In genomic region chr1:196660912-196661311, GRCh38 we compare ENCODE assay signal across 8 cellular contexts. TPM values are rescaled to one million over a fixed set of nuclear protein-coding genes. Genes with fewer than 3 reads are reported as not detected.
A peak's percentile ranks its signal among the peaks of the same experiment; 100 is the strongest.
DNase-seq lines count a peak whose midpoint lies in the region; ATAC-seq, FAIRE-seq and TF ChIP-seq lines count a peak whose summit lies in the region.

No MANE protein-coding gene starts in this region.

- H3K4me1 ChIP-seq in CD4-positive, alpha-beta memory T cell (ENCODE audit: insufficient read depth, low read length), result peaks cover 14% of the 10 kb centered on the region
- no peaks in the 10 kb centered on the region for H3K4me1 ChIP-seq in HepG2 (ENCODE audit: insufficient read depth, low read length)
- no peaks in the 10 kb centered on the region for H3K4me1 ChIP-seq in vagina

- TF ChIP-seq EP300 in HepG2 (IDR thresholded peaks at IDR 0.05; ENCODE audit: low read depth in 2 of 2, low read length in 2 of 2) (no peak), HepG2 (CRISPR knock-in tag; IDR thresholded peaks at IDR 0.05; ENCODE audit: borderline replicate concordance) (no peak)

- peak in 4 of 5 donors; percentile 38 to 42 (median 40) for DNase-seq in CD4-positive, alpha-beta memory T cell
- peak; percentile 48 for DNase-seq in NCI-H510A treated with DMSO at 0.1 percent for 48 hours (lab: John Stamatoyannopoulos, UW)
- DNase-seq in cerebellum (ENCODE audit: low spot score), result peak; percentile 12
- no peak for DNase-seq in HepG2 (ENCODE audit: low spot score)
- no peak for DNase-seq in vagina (ENCODE audit: extremely low spot score in 2 of 2)
- DNase-seq in activated CD4-positive, alpha-beta memory T cell treated with anti-CD3 and anti-CD28 coated beads for 36 hours, result no peak

- H3K27me3 ChIP-seq in CD4-positive, alpha-beta memory T cell (ENCODE audit: insufficient read depth, low read length), result no peaks in the 10 kb centered on the region
- H3K27me3 ChIP-seq in HepG2 (ENCODE audit: control insufficient read depth in 1 of 2, insufficient read depth in 2 of 2, low read length in 2 of 2) (no peaks in the 10 kb centered on the region), vagina (no peaks in the 10 kb centered on the region)

- H2AFZ ChIP-seq in HepG2 (ENCODE audit: low read length), result no peak overlapping the region

- no TSS peak for BruUV-seq in HepG2 (replicated peaks; lab: Mats Ljungman, UMichigan)

- no peaks in the 10 kb centered on the region for H3K9me3 ChIP-seq in CD4-positive, alpha-beta memory T cell (ENCODE audit: control insufficient read depth in 1 of 2, low read length in 2 of 2)
- H3K9me3 ChIP-seq in HepG2 (ENCODE audit: low read length) (no peaks in the 10 kb centered on the region), vagina (no peaks in the 10 kb centered on the region)

- no peaks in the 10 kb centered on the region for H4K20me1 ChIP-seq in HepG2 (ENCODE audit: insufficient read depth, low read length)

- 6% methylated on average over 4 of the region's 4 CpGs for WGBS in HepG2 (ENCODE audit: low lambda C conversion rate)

- no peaks in the 10 kb centered on the region for H3K9me3 Mint-ChIP-seq in CD4-positive, alpha-beta memory T cell
- H3K9me3 Mint-ChIP-seq in activated CD4-positive, alpha-beta memory T cell treated with anti-CD3 and anti-CD28 coated beads for 36 hours, result no peaks in the 10 kb centered on the region

- peaks cover 10 to 20% (median 13%) of the 10 kb centered on the region in 4 donors for H3K4me1 Mint-ChIP-seq in CD4-positive, alpha-beta memory T cell
- peaks cover 6% of the 10 kb centered on the region for H3K4me1 Mint-ChIP-seq in activated CD4-positive, alpha-beta memory T cell treated with anti-CD3 and anti-CD28 coated beads for 36 hours (ENCODE audit: low read depth)

- TF ChIP-seq RAD21 in HepG2 (CRISPR knock-in tag; IDR thresholded peaks at IDR 0.05), result peak; percentile 43; the same call in 1 of the 2 replicates

- FAIRE-seq in HepG2 (lab: Jason Lieb, UNC), result no peak

- in situ Hi-C loops in HepG2 (cut with HindIII; ENCODE audit: extremely low pct_ligation_motif_present, low pct_unique_long_range_greater_than_20kb), result loop anchor here (10.0 kb wide), 2 partner anchors 346 to 516 kb away; no protein-coding TSS in a partner anchor

- H3K36me3 ChIP-seq in CD4-positive, alpha-beta memory T cell (ENCODE audit: insufficient read depth, low read length), result no peaks in the 10 kb centered on the region
- H3K36me3 ChIP-seq in HepG2 (replicated peaks in 1 of 2; ENCODE audit: control insufficient read depth in 1 of 2, insufficient read depth in 2 of 2, low read length in 2 of 2), result no peaks in the 10 kb centered on the region
- H3K36me3 ChIP-seq in vagina, result no peaks in the 10 kb centered on the region

- H3K27ac Mint-ChIP-seq in CD4-positive, alpha-beta memory T cell, result no peak overlapping the region
- no peak overlapping the region for H3K27ac Mint-ChIP-seq in activated CD4-positive, alpha-beta memory T cell treated with anti-CD3 and anti-CD28 coated beads for 36 hours

- TF ChIP-seq CTCF in HepG2 (CRISPR knock-in tag; IDR thresholded peaks at IDR 0.05), result peak; percentile 64
- peak in 2 of 3 experiments; percentile 39 to 66 for TF ChIP-seq CTCF in vagina (IDR thresholded peaks at IDR 0.05)

- TF ChIP-seq POLR2A in HepG2 (IDR thresholded peaks at IDR 0.05; ENCODE audit: insufficient read depth in 1 of 2, low read depth in 2 of 2, low read length in 2 of 2), result no peak
- TF ChIP-seq POLR2A in vagina (IDR thresholded peaks at IDR 0.05), result no peak

- CTCF ChIA-PET in CD4-positive, alpha-beta memory T cell (lab: Charles Lee; ENCODE audit: partially characterized antibody), result interaction anchor here (0.8 to 2.8 kb wide), 5 partner anchors 11 to 513 kb away, joined by 3 to 35 read pairs (median 3); no protein-coding TSS in a partner anchor
- CTCF ChIA-PET in HepG2 (lab: Yijun Ruan, JAX; ENCODE audit: low intra/inter-chr PET ratio, low total read pairs), result interaction anchor here (1.6 to 2.6 kb wide), 3 partner anchors 305 to 513 kb away, joined by 11 to 26 read pairs (median 13); no protein-coding TSS in a partner anchor
- CTCF ChIA-PET in activated CD4-positive, alpha-beta memory T cell treated with anti-CD3 and anti-CD28 coated beads for 36 hours (lab: Charles Lee), result interaction anchor here (0.5 to 2.0 kb wide), 7 partner anchors 10 to 930 kb away, joined by 3 to 36 read pairs (median 3); no protein-coding TSS in a partner anchor

- no peak overlapping the region for H3K4me3 ChIP-seq in CD4-positive, alpha-beta memory T cell (ENCODE audit: low read length in 2 of 2)
- no peak overlapping the region for H3K4me3 ChIP-seq in HepG2 (replicated peaks in 1 of 3; ENCODE audit: insufficient read depth in 1 of 3, low read depth in 2 of 3, low read length in 3 of 3)
- no peak overlapping the region for H3K4me3 ChIP-seq in vagina

- peak overlapping the region in 6 of 8 donors; percentile 9 to 44 (median 23) for H3K4me3 Mint-ChIP-seq in CD4-positive, alpha-beta memory T cell
- H3K4me3 Mint-ChIP-seq in activated CD4-positive, alpha-beta memory T cell treated with anti-CD3 and anti-CD28 coated beads for 36 hours, result no peak overlapping the region

- H3K4me2 ChIP-seq in HepG2 (ENCODE audit: low read depth, low read length), result no peak overlapping the region

- intact Hi-C loops in CD4-positive, alpha-beta memory T cell (cut with micrococcal nuclease), result loop anchor here (2.0 kb wide), 1 partner anchor 342 kb away; no protein-coding TSS in a partner anchor
- intact Hi-C loops in HepG2 (cut with micrococcal nuclease; ENCODE audit: unreplicated experiment) (loop anchor here (1.0 kb wide), 3 partner anchors 306 to 513 kb away; no protein-coding TSS in a partner anchor), vagina (cut with DNase I) (loop anchor here (10.0 kb wide), 1 partner anchor 516 kb away; no protein-coding TSS in a partner anchor)
- intact Hi-C loops in activated CD4-positive, alpha-beta memory T cell treated with anti-CD3 and anti-CD28 coated beads for 36 hours (cut with micrococcal nuclease), result loop anchor here (1.0 kb wide), 2 partner anchors 306 to 513 kb away; no protein-coding TSS in a partner anchor

- ATAC-seq in GM19372 (IDR thresholded peaks at IDR 0.05; ENCODE audit: low read depth, unreplicated experiment) (peak; percentile 75), HG03196 (IDR thresholded peaks at IDR 0.05; ENCODE audit: unreplicated experiment) (peak; percentile 71), HepG2 (peak; percentile 56; the same call in 2 of the 3 replicates)

- POLR2A ChIA-PET in CD4-positive, alpha-beta memory T cell (lab: Charles Lee; ENCODE audit: partially characterized antibody), result no interaction called here
- POLR2A ChIA-PET in HepG2 (lab: Yijun Ruan, JAX), result no interaction called here
- POLR2A ChIA-PET in activated CD4-positive, alpha-beta memory T cell treated with anti-CD3 and anti-CD28 coated beads for 36 hours (lab: Charles Lee), result no interaction called here

- H3K36me3 Mint-ChIP-seq in CD4-positive, alpha-beta memory T cell, result no peaks in the 10 kb centered on the region
- no peaks in the 10 kb centered on the region for H3K36me3 Mint-ChIP-seq in activated CD4-positive, alpha-beta memory T cell treated with anti-CD3 and anti-CD28 coated beads for 36 hours

- no peaks in the 10 kb centered on the region for H3K79me2 ChIP-seq in HepG2 (ENCODE audit: insufficient read depth, low read length)

- H3K9ac ChIP-seq in HepG2 (ENCODE audit: insufficient read depth, low read depth, low read length), result no peak overlapping the region

- H3K27me3 Mint-ChIP-seq in CD4-positive, alpha-beta memory T cell, result no peaks in the 10 kb centered on the region
- no peaks in the 10 kb centered on the region for H3K27me3 Mint-ChIP-seq in activated CD4-positive, alpha-beta memory T cell treated with anti-CD3 and anti-CD28 coated beads for 36 hours

- no peak overlapping the region for H3K27ac ChIP-seq in CD4-positive, alpha-beta memory T cell (ENCODE audit: low read depth, low read length)
- H3K27ac ChIP-seq in HepG2 (ENCODE audit: extremely low read length, insufficient read depth, low read length) (no peak overlapping the region), vagina (no peak overlapping the region)

RNA-seq across cellular contexts. Expression of gene CFH, which starts 9.1 kb away (rescaled TPM):
- total RNA-seq in CD4-positive, alpha-beta memory T cell, result 10 to 100 TPM; 11.9 to 13.4 TPM
- polyA plus RNA-seq in CD4-positive, alpha-beta memory T cell, result 10 to 100 TPM; 13.8 to 16.6 TPM
- total RNA-seq in cerebellum, result 46.2 TPM
- total RNA-seq in HepG2 (2016; rRNA removed; fragmentation: Illumina TruSeq; extraction: Trizol), result not detected in 2 replicates
- total RNA-seq in HepG2 (2016; cell fraction: cytosol; rRNA removed; fragmentation: Illumina TruSeq; extraction: Trizol; ENCODE audit: low read depth), result not detected in 2 replicates
- total RNA-seq in HepG2 (2016; cell fraction: insoluble cytoplasmic fraction; rRNA removed; fragmentation: Illumina TruSeq; extraction: Trizol), result not detected in 2 replicates
- not detected in 2 replicates for total RNA-seq in HepG2 (2016; cell fraction: membrane; rRNA removed; fragmentation: Illumina TruSeq; extraction: Trizol)
- total RNA-seq in HepG2 (2016; cell fraction: nucleus; rRNA removed; fragmentation: Illumina TruSeq; extraction: Trizol), result not detected in 2 replicates
- 0.03 TPM in 1 of 2 replicates, not detected in the other for polyA plus RNA-seq in HepG2 (2011; rRNA removed)
- not detected in 2 replicates for polyA plus RNA-seq in HepG2 (2011; cell fraction: cytosol; rRNA removed)
- polyA plus RNA-seq in HepG2 (2011; cell fraction: nucleus; rRNA removed), result not detected in 2 replicates
- not detected in 2 replicates for polyA plus RNA-seq in HepG2 (2012)
- polyA plus RNA-seq in HepG2 (2016; cell fraction: cytosol; fragmentation: Illumina TruSeq; extraction: Trizol; ENCODE audit: low read depth), result not detected in 2 replicates
- polyA plus RNA-seq in HepG2 (2016; cell fraction: insoluble cytoplasmic fraction; fragmentation: Illumina TruSeq; extraction: Trizol; ENCODE audit: low read depth), result not detected in 2 replicates
- not detected in 2 replicates for polyA plus RNA-seq in HepG2 (2016; cell fraction: membrane; fragmentation: Illumina TruSeq; extraction: Trizol; ENCODE audit: low read depth)
- not detected in 2 replicates for polyA plus RNA-seq in HepG2 (2016; cell fraction: nucleus; fragmentation: Illumina TruSeq; extraction: Trizol; ENCODE audit: insufficient read depth, low read depth)
- 0.18 and 46.8 TPM in 2 replicates for polyA minus RNA-seq in HepG2 (2011; rRNA and poly(A)+ RNA removed; ENCODE audit: low replicate concordance)
- polyA minus RNA-seq in HepG2 (2011; cell fraction: cytosol; rRNA and poly(A)+ RNA removed), result 0.35 and 0.40 TPM in 2 replicates
- 0.39 and 0.50 TPM in 2 replicates for polyA minus RNA-seq in HepG2 (2011; cell fraction: nucleus; rRNA and poly(A)+ RNA removed)
- total RNA-seq in vagina, result 36.8 TPM
- total RNA-seq in activated CD4-positive, alpha-beta memory T cell treated with anti-CD3 and anti-CD28 coated beads for 36 hours, result 1 to 10 TPM; 2.5 to 2.7 TPM

RNA-seq across cellular contexts. Expression of gene KCNT2, which starts 52.7 kb away (rescaled TPM):
- total RNA-seq in CD4-positive, alpha-beta memory T cell, result not detected
- not detected for polyA plus RNA-seq in CD4-positive, alpha-beta memory T cell
- total RNA-seq in cerebellum, result 20.1 TPM
- not detected in 2 replicates for total RNA-seq in HepG2 (2016; rRNA removed; fragmentation: Illumina TruSeq; extraction: Trizol)
- total RNA-seq in HepG2 (2016; cell fraction: cytosol; rRNA removed; fragmentation: Illumina TruSeq; extraction: Trizol; ENCODE audit: low read depth), result not detected in 2 replicates
- not detected in 2 replicates for total RNA-seq in HepG2 (2016; cell fraction: insoluble cytoplasmic fraction; rRNA removed; fragmentation: Illumina TruSeq; extraction: Trizol)
- total RNA-seq in HepG2 (2016; cell fraction: membrane; rRNA removed; fragmentation: Illumina TruSeq; extraction: Trizol), result not detected in 2 replicates
- not detected in 2 replicates for total RNA-seq in HepG2 (2016; cell fraction: nucleus; rRNA removed; fragmentation: Illumina TruSeq; extraction: Trizol)
- not detected in 2 replicates for polyA plus RNA-seq in HepG2 (2011; rRNA removed)
- polyA plus RNA-seq in HepG2 (2011; cell fraction: cytosol; rRNA removed), result not detected in 2 replicates
- not detected in 2 replicates for polyA plus RNA-seq in HepG2 (2011; cell fraction: nucleus; rRNA removed)
- not detected in 2 replicates for polyA plus RNA-seq in HepG2 (2012)
- polyA plus RNA-seq in HepG2 (2016; cell fraction: cytosol; fragmentation: Illumina TruSeq; extraction: Trizol; ENCODE audit: low read depth), result not detected in 2 replicates
- polyA plus RNA-seq in HepG2 (2016; cell fraction: insoluble cytoplasmic fraction; fragmentation: Illumina TruSeq; extraction: Trizol; ENCODE audit: low read depth), result not detected in 2 replicates
- polyA plus RNA-seq in HepG2 (2016; cell fraction: membrane; fragmentation: Illumina TruSeq; extraction: Trizol; ENCODE audit: low read depth), result not detected in 2 replicates
- polyA plus RNA-seq in HepG2 (2016; cell fraction: nucleus; fragmentation: Illumina TruSeq; extraction: Trizol; ENCODE audit: insufficient read depth, low read depth), result not detected in 2 replicates
- polyA minus RNA-seq in HepG2 (2011; rRNA and poly(A)+ RNA removed; ENCODE audit: low replicate concordance), result 1.4 TPM in 1 of 2 replicates, not detected in the other
- polyA minus RNA-seq in HepG2 (2011; cell fraction: cytosol; rRNA and poly(A)+ RNA removed), result not detected in 2 replicates
- polyA minus RNA-seq in HepG2 (2011; cell fraction: nucleus; rRNA and poly(A)+ RNA removed), result not detected in 2 replicates
- total RNA-seq in vagina, result 1.2 TPM
- not detected for total RNA-seq in activated CD4-positive, alpha-beta memory T cell treated with anti-CD3 and anti-CD28 coated beads for 36 hours

Comparison
In these comparisons a context has a peak if more than half of its experiments do, and no peak if none do; other contexts are left out.
1. DNase-seq: peak in CD4-positive, alpha-beta memory T cell (4 of 5), NCI-H510A treated with DMSO at 0.1 percent for 48 hours (single experiment) and cerebellum (single experiment); none in HepG2 (single experiment), vagina (0 of 2) and activated CD4-positive, alpha-beta memory T cell treated with anti-CD3 and anti-CD28 coated beads for 36 hours (single experiment).
2. Peak in every context shown above with its lines, with median percentiles within 50 percentile points of each other: ATAC-seq.